19 cellular contexts compared by ENCODE assay signal in the genomic region with DNA sequence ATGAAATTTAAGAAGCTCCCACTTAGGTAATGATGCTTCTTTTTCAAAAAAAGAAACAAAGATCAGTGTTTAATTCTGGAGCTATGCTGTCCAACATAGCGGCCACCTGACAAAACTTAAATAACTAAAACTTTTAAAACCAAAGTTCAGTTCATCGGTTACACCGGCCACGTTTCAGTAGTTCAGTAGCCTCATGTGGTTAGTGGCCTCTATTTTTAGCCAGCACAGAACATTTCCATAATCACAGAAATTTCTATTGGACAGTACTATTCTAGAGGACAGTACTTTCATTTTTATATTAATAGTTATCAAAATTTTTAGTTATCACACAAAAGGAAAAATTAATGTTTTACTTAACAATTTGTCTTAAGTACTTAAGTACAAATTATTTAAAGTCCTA.
DNase-seq lines count a peak whose midpoint lies in the region; ATAC-seq and TF ChIP-seq lines count a peak whose summit lies in the region.
"Had no signal": no experiment of that assay in that cellular context is flagged by ENCODE, and none has a peak within 500 bp of the region (broad histone marks: within the 10 kb centered on the region; RNA-seq: fewer than 3 reads in every experiment).

No MANE protein-coding gene starts in this region.

- peaks cover 18 to 40% of the 10 kb centered on the region in 2 donors for H3K36me3 ChIP-seq in ascending aorta

- TF ChIP-seq CTCF in activated B cell treated with CpG ODN at 0.5 μM for 24 hours (IDR thresholded peaks at IDR 0.05), result no peak
- no peak for TF ChIP-seq CTCF in ascending aorta (IDR thresholded peaks at IDR 0.05)

- no peaks in the 10 kb centered on the region for H3K4me1 ChIP-seq in ascending aorta
- H3K4me1 ChIP-seq: gastrocnemius medialis, Peyer's patch had no signal

- CTCF ChIA-PET in activated B cell treated with CpG ODN at 0.5 μM for 24 hours (lab: Charles Lee), result no interaction called here
- CTCF ChIA-PET in activated CD4-positive, alpha-beta memory T cell treated with anti-CD3 and anti-CD28 coated beads for 36 hours (lab: Charles Lee), result no interaction called here

- peaks cover 62% of the 10 kb centered on the region for H3K36me3 Mint-ChIP-seq in activated B cell treated with CpG ODN at 0.5 μM for 24 hours (ENCODE audit: low read depth)
- peaks cover 28% of the 10 kb centered on the region for H3K36me3 Mint-ChIP-seq in activated CD4-positive, alpha-beta memory T cell treated with anti-CD3 and anti-CD28 coated beads for 36 hours

- no peaks in the 10 kb centered on the region for H3K27me3 Mint-ChIP-seq in activated B cell treated with CpG ODN at 0.5 μM for 24 hours
- H3K27me3 Mint-ChIP-seq in activated CD4-positive, alpha-beta memory T cell treated with anti-CD3 and anti-CD28 coated beads for 36 hours, result no peaks in the 10 kb centered on the region
- H3K27me3 Mint-ChIP-seq: IgD-negative memory B cell had no signal

- no peaks in the 10 kb centered on the region for H3K9me3 ChIP-seq in ascending aorta
- H3K9me3 ChIP-seq: gastrocnemius medialis, Peyer's patch had no signal

- DNase-seq in activated B cell treated with CpG ODN at 0.5 μM for 24 hours, result no peak
- DNase-seq in activated CD4-positive, alpha-beta memory T cell treated with anti-CD3 and anti-CD28 coated beads for 36 hours, result no peak
- DNase-seq in NCI-H2029 (lab: John Stamatoyannopoulos, UW), result no peak
- no peak for DNase-seq in ascending aorta (ENCODE audit: low spot score in 2 of 2)
- DNase-seq in retina, result no peak
- DNase-seq: activated CD8-positive, alpha-beta memory T cell treated with anti-CD3 and anti-CD28 coated beads for 24 hours; amniotic stem cell; gastrocnemius medialis; GDM1; immature natural killer cell; mesenchymal stem cell; NCI-H2081 treated with DMSO at 0.1 percent for 48 hours; NCI-H526 treated with DMSO at 0.1 percent for 48 hours; Peyer's patch had no signal

- H3K27me3 ChIP-seq in ascending aorta, result no peaks in the 10 kb centered on the region
- H3K27me3 ChIP-seq: gastrocnemius medialis, Peyer's patch had no signal

- no peak overlapping the region for H3K27ac Mint-ChIP-seq in activated B cell treated with CpG ODN at 0.5 μM for 24 hours
- H3K27ac Mint-ChIP-seq in activated CD4-positive, alpha-beta memory T cell treated with anti-CD3 and anti-CD28 coated beads for 36 hours, result no peak overlapping the region
- H3K27ac Mint-ChIP-seq: activated T-helper 2 cell treated with anti-CD3 and anti-CD28 coated beads, Interferon-gamma antibody, Interleukin-2, Interleukin-4, amounts not matched to agents 10 μg/mL and 5 μg/mL and 100 μg/mL, durations not matched to agents 14 hours and 24 hours and 36 hours; IgD-negative memory B cell; immature natural killer cell had no signal

- ATAC-seq in GM18511 (IDR thresholded peaks at IDR 0.05; ENCODE audit: unreplicated experiment) (peak; percentile 64), GM21423 (IDR thresholded peaks at IDR 0.05; ENCODE audit: unreplicated experiment) (peak; percentile 63), HG03108 (IDR thresholded peaks at IDR 0.05; ENCODE audit: unreplicated experiment) (peak; percentile 72), activated B cell treated with CpG ODN at 0.5 μM for 24 hours (ENCODE audit: low read depth) (no peak)
- ATAC-seq: gastrocnemius medialis had no signal

- intact Hi-C loops in activated B cell treated with CpG ODN at 0.5 μM for 24 hours (cut with micrococcal nuclease) (loop anchor here (10.0 kb wide), 1 partner anchor 136 kb away; no protein-coding TSS in a partner anchor), ascending aorta (cut with DNase I) (no loop called here)
- intact Hi-C loops in activated CD4-positive, alpha-beta memory T cell treated with anti-CD3 and anti-CD28 coated beads for 36 hours (cut with micrococcal nuclease), result no loop called here

- no peak overlapping the region for H3K27ac ChIP-seq in ascending aorta
- H3K27ac ChIP-seq: gastrocnemius medialis, Peyer's patch had no signal

- H3K9me3 Mint-ChIP-seq in activated B cell treated with CpG ODN at 0.5 μM for 24 hours, result peaks cover 4% of the 10 kb centered on the region
- H3K9me3 Mint-ChIP-seq in activated CD4-positive, alpha-beta memory T cell treated with anti-CD3 and anti-CD28 coated beads for 36 hours, result no peaks in the 10 kb centered on the region
- H3K9me3 Mint-ChIP-seq: activated T-helper 2 cell treated with anti-CD3 and anti-CD28 coated beads, Interferon-gamma antibody, Interleukin-2, Interleukin-4, amounts not matched to agents 10 μg/mL and 5 μg/mL and 100 μg/mL, durations not matched to agents 14 hours and 24 hours and 36 hours; immature natural killer cell had no signal

- peaks cover 14% of the 10 kb centered on the region for H3K4me1 Mint-ChIP-seq in activated B cell treated with CpG ODN at 0.5 μM for 24 hours
- H3K4me1 Mint-ChIP-seq in activated CD4-positive, alpha-beta memory T cell treated with anti-CD3 and anti-CD28 coated beads for 36 hours (ENCODE audit: low read depth), result no peaks in the 10 kb centered on the region
- H3K4me1 Mint-ChIP-seq: immature natural killer cell had no signal

- POLR2A ChIA-PET in activated B cell treated with CpG ODN at 0.5 μM for 24 hours (lab: Charles Lee), result no interaction called here
- POLR2A ChIA-PET in activated CD4-positive, alpha-beta memory T cell treated with anti-CD3 and anti-CD28 coated beads for 36 hours (lab: Charles Lee), result no interaction called here

- H3K4me3 Mint-ChIP-seq in activated B cell treated with CpG ODN at 0.5 μM for 24 hours, result peak overlapping the region; percentile 24
- H3K4me3 Mint-ChIP-seq in activated CD4-positive, alpha-beta memory T cell treated with anti-CD3 and anti-CD28 coated beads for 36 hours, result no peak overlapping the region
- H3K4me3 Mint-ChIP-seq: immature natural killer cell had no signal

- H3K4me3 ChIP-seq in ascending aorta, result no peak overlapping the region
- H3K4me3 ChIP-seq: gastrocnemius medialis, Peyer's patch had no signal
